In the genomic region with DNA sequence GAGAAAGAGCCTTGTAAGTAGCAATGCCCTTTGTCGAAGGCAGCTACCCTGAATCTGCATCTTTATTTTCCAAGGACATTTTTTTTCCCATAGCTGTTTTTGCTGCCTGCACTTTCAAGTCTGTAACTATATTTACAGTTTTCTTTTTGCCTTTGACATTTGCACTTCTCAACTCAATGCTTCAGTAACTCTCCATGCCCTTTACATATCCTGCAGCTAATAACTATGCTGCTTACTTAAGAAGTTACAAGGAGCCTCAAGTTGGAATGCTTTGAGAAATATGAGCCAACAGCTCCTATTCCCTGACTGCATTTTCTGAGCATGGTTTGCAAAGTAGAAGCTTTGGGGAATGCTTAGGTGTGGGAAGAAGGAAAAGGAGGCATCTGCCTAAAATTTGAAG, we compare ENCODE assay signal across 29 cellular contexts.
"Had no signal": no experiment of that assay in that cellular context is flagged by ENCODE, and none has a peak within 500 bp of the region (broad histone marks: within the 10 kb centered on the region; RNA-seq: fewer than 3 reads in every experiment).

No MANE protein-coding gene starts in this region.

- H3K9me3 Mint-ChIP-seq: type B pancreatic cell had no signal

- H3K4me3 ChIP-seq: coronary artery, gastroesophageal sphincter, heart left ventricle, hepatocyte, lung, ovary, psoas muscle, skin epidermis, spleen, testis, tibial artery had no signal

- H3K27me3 Mint-ChIP-seq: central memory CD8-positive, alpha-beta T cell; memory B cell; naive thymus-derived CD4-positive, alpha-beta T cell; stimulated activated memory B cell treated with anti-CD40 and anti-IgM and Interleukin-4, amounts not matched to agents 10 μg/mL and 1 μg/mL and 100 μg/mL, for 72 hours had no signal

- H3K36me3 Mint-ChIP-seq: memory B cell; stimulated activated memory B cell treated with anti-CD40 and anti-IgM and Interleukin-4, amounts not matched to agents 10 μg/mL and 1 μg/mL and 100 μg/mL, for 72 hours; type B pancreatic cell had no signal

- H3K27me3 ChIP-seq: foreskin keratinocyte, gastroesophageal sphincter, heart left ventricle, hepatocyte, ovary, spleen, testis, tibial artery had no signal

- H3K27ac ChIP-seq: coronary artery, epithelial cell of prostate, foreskin keratinocyte, gastroesophageal sphincter, heart left ventricle, hepatocyte, ovary, psoas muscle, skin epidermis, spleen, testis, tibial artery had no signal

- ATAC-seq: esophagus mucosa; foreskin keratinocyte; gastroesophageal sphincter; heart left ventricle; left cardiac atrium; naive thymus-derived CD4-positive, alpha-beta T cell; psoas muscle; stimulated activated memory B cell treated with anti-CD40 and anti-IgM and Interleukin-4, amounts not matched to agents 10 μg/mL and 1 μg/mL and 100 μg/mL, for 72 hours; stimulated activated naive CD8-positive, alpha-beta T cell treated with anti-CD3 and anti-CD28 coated beads, Interleukin-15, Interleukin-2, amounts not matched to agents 100 U/mL and 50 U/mL, for 24 hours had no signal

- H3K4me2 ChIP-seq: hepatocyte had no signal

- H3K4me1 Mint-ChIP-seq: memory B cell; naive thymus-derived CD4-positive, alpha-beta T cell; stimulated activated memory B cell treated with anti-CD40 and anti-IgM and Interleukin-4, amounts not matched to agents 10 μg/mL and 1 μg/mL and 100 μg/mL, for 72 hours had no signal

- DNase-seq: effector CD4-positive, alpha-beta T cell; foreskin keratinocyte; heart left ventricle; left cardiac atrium; midbrain; naive thymus-derived CD4-positive, alpha-beta T cell; nephron progenitor cell; occipital lobe; ovary; posterior cingulate gyrus; psoas muscle; retina; spleen; stimulated activated CD4-positive, alpha-beta T cell treated with anti-CD3 and anti-CD28 coated beads, Interleukin-4, amount 100 ng/mL, for 4 hours; stimulated activated naive CD8-positive, alpha-beta T cell treated with anti-CD3 and anti-CD28 coated beads, Interleukin-15, Interleukin-2, amounts not matched to agents 100 U/mL and 50 U/mL, for 24 hours; substantia nigra; testis; tibial artery had no signal

- H3K4me3 Mint-ChIP-seq: central memory CD8-positive, alpha-beta T cell; memory B cell; naive thymus-derived CD4-positive, alpha-beta T cell; nephron progenitor cell; stimulated activated memory B cell treated with anti-CD40 and anti-IgM and Interleukin-4, amounts not matched to agents 10 μg/mL and 1 μg/mL and 100 μg/mL, for 72 hours; type B pancreatic cell had no signal

- H3K4me1 ChIP-seq: foreskin keratinocyte, gastroesophageal sphincter, heart left ventricle, psoas muscle, spleen, testis, tibial artery had no signal

- H3K36me3 ChIP-seq: gastroesophageal sphincter, heart left ventricle, ovary, spleen, tibial artery had no signal

- H3K79me2 ChIP-seq: hepatocyte had no signal

- H3K27ac Mint-ChIP-seq: memory B cell; naive thymus-derived CD4-positive, alpha-beta T cell; stimulated activated memory B cell treated with anti-CD40 and anti-IgM and Interleukin-4, amounts not matched to agents 10 μg/mL and 1 μg/mL and 100 μg/mL, for 72 hours; type B pancreatic cell had no signal
